In the genomic region with DNA sequence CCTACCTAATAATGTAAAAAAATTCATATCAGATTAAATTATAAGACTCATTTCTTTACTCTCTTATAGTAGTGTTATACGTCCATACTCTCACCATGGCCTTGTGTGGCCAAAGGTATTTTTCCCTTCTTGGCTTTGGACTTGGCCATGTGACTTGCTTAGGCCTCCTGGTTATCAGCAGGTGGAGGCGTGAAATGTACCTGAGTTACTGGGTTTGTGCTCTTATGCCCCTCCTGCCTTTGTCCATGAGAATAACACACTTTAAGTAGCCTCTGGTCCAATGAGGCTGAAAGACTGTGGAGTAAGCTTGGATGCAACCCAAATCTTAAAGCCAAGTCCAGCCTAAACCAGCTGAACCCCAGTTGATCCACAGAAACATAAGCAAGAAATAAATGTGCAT, we compare ENCODE assay signal across 10 cellular contexts.
"Had no signal": no experiment of that assay in that cellular context is flagged by ENCODE, and none has a peak within 500 bp of the region (broad histone marks: within the 10 kb centered on the region; RNA-seq: fewer than 3 reads in every experiment).

No MANE protein-coding gene starts in this region.

- H3K9me3 ChIP-seq: tibial artery had no signal

- H3K4me3 ChIP-seq: tibial artery had no signal

- H3K27me3 ChIP-seq: tibial artery had no signal

- H3K36me3 ChIP-seq: tibial artery had no signal

- DNase-seq: activated CD4-positive, alpha-beta T cell treated with anti-CD3 and anti-CD28 coated beads, Interleukin-2, amount 50 U/mL, for 1 hour; dermis blood vessel endothelial cell; endodermal cell; erythroblast; left colon; nephron progenitor cell; stimulated activated CD4-positive, alpha-beta T cell treated with anti-CD3 and anti-CD28 coated beads, Interleukin-15, amount 100 ng/mL, for 24 hours; stimulated activated CD4-positive, alpha-beta T cell treated with anti-CD3 and anti-CD28 coated beads, Interleukin-4, amount 100 ng/mL, for 4 hours; stimulated activated naive CD8-positive, alpha-beta T cell treated with anti-CD3 and anti-CD28 coated beads, Interleukin-15, amount 100 ng/mL, for 72 hours; tibial artery had no signal
